In genomic region chr6:81171991-81172740, GRCh38 we compare ENCODE assay signal across 11 cellular contexts.
A peak's percentile ranks its signal among the peaks of the same experiment; 100 is the strongest.
DNase-seq lines count a peak whose midpoint lies in the region; ATAC-seq and TF ChIP-seq lines count a peak whose summit lies in the region.
"Had no signal": no experiment of that assay in that cellular context is flagged by ENCODE, and none has a peak within 500 bp of the region (broad histone marks: within the 10 kb centered on the region; RNA-seq: fewer than 3 reads in every experiment).

No MANE protein-coding gene starts in this region.

- DNase-seq in DMS114 treated with DMSO at 0.1 percent for 48 hours (lab: John Stamatoyannopoulos, UW; ENCODE audit: unreplicated experiment) = peak; percentile 73
- peak; percentile 59 for DNase-seq in amniotic epithelial cell (ENCODE audit: low read depth)
- peak in 4 of 5 donors; percentile 24 to 36 (median 27) for DNase-seq in heart left ventricle
- DNase-seq in renal cortical epithelial cell (ENCODE audit: low read depth) = peak; percentile 64
- no peak for DNase-seq in activated CD4-positive, alpha-beta memory T cell treated with anti-CD3 and anti-CD28 coated beads for 36 hours
- no peak for DNase-seq in GM10266 (ENCODE audit: extremely low spot score)
- DNase-seq in NAMALWA (ENCODE audit: low spot score) = no peak
- DNase-seq in MV-4-11 (lab: John Stamatoyannopoulos, UW) = no peak
- DNase-seq: activated effector memory CD4-positive, alpha-beta T cell treated with Interleukin-2 at 50 U/mL for 16 hours; CD8-positive, alpha-beta T cell had no signal

- no peaks in the 10 kb centered on the region for H3K9me3 Mint-ChIP-seq in activated CD4-positive, alpha-beta memory T cell treated with anti-CD3 and anti-CD28 coated beads for 36 hours
- H3K9me3 Mint-ChIP-seq: CD8-positive, alpha-beta T cell; stimulated activated memory B cell treated with anti-CD40 and anti-IgM and Interleukin-4, amounts not matched to agents 10 μg/mL and 1 μg/mL and 100 μg/mL, for 72 hours had no signal

- H3K4me3 Mint-ChIP-seq in activated CD4-positive, alpha-beta memory T cell treated with anti-CD3 and anti-CD28 coated beads for 36 hours = no peak overlapping the region
- H3K4me3 Mint-ChIP-seq: CD8-positive, alpha-beta T cell; stimulated activated memory B cell treated with anti-CD40 and anti-IgM and Interleukin-4, amounts not matched to agents 10 μg/mL and 1 μg/mL and 100 μg/mL, for 72 hours had no signal

- no peaks in the 10 kb centered on the region for H3K36me3 ChIP-seq in heart left ventricle

- H3K4me1 Mint-ChIP-seq in activated CD4-positive, alpha-beta memory T cell treated with anti-CD3 and anti-CD28 coated beads for 36 hours (ENCODE audit: low read depth) = no peaks in the 10 kb centered on the region
- H3K4me1 Mint-ChIP-seq: stimulated activated memory B cell treated with anti-CD40 and anti-IgM and Interleukin-4, amounts not matched to agents 10 μg/mL and 1 μg/mL and 100 μg/mL, for 72 hours had no signal

- 45 to 61% (median 54%) methylated on average over 4 of the region's 4 CpGs for WGBS in heart left ventricle, 4 donors

- no peaks in the 10 kb centered on the region for H3K27me3 ChIP-seq in heart left ventricle

- CTCF ChIA-PET in activated CD4-positive, alpha-beta memory T cell treated with anti-CD3 and anti-CD28 coated beads for 36 hours (lab: Charles Lee) = no interaction called here

- ATAC-seq in heart left ventricle = peak; percentile 78 to 95 (median 87)
- ATAC-seq: CD8-positive, alpha-beta T cell; stimulated activated memory B cell treated with anti-CD40 and anti-IgM and Interleukin-4, amounts not matched to agents 10 μg/mL and 1 μg/mL and 100 μg/mL, for 72 hours had no signal

- H3K27ac ChIP-seq in heart left ventricle = peak overlapping the region in 8 of 12 donors; percentile 13 to 65 (median 50)

- H3K27me3 Mint-ChIP-seq in activated CD4-positive, alpha-beta memory T cell treated with anti-CD3 and anti-CD28 coated beads for 36 hours = no peaks in the 10 kb centered on the region
- H3K27me3 Mint-ChIP-seq: stimulated activated memory B cell treated with anti-CD40 and anti-IgM and Interleukin-4, amounts not matched to agents 10 μg/mL and 1 μg/mL and 100 μg/mL, for 72 hours had no signal

- intact Hi-C loops in heart left ventricle (cut with DNase I) = no loop called here
- intact Hi-C loops in activated CD4-positive, alpha-beta memory T cell treated with anti-CD3 and anti-CD28 coated beads for 36 hours (cut with micrococcal nuclease) = no loop called here

- no peak overlapping the region for H3K27ac Mint-ChIP-seq in activated CD4-positive, alpha-beta memory T cell treated with anti-CD3 and anti-CD28 coated beads for 36 hours
- H3K27ac Mint-ChIP-seq: CD8-positive, alpha-beta T cell; stimulated activated memory B cell treated with anti-CD40 and anti-IgM and Interleukin-4, amounts not matched to agents 10 μg/mL and 1 μg/mL and 100 μg/mL, for 72 hours had no signal

- H3K36me3 Mint-ChIP-seq in activated CD4-positive, alpha-beta memory T cell treated with anti-CD3 and anti-CD28 coated beads for 36 hours = no peaks in the 10 kb centered on the region
- H3K36me3 Mint-ChIP-seq: CD8-positive, alpha-beta T cell; stimulated activated memory B cell treated with anti-CD40 and anti-IgM and Interleukin-4, amounts not matched to agents 10 μg/mL and 1 μg/mL and 100 μg/mL, for 72 hours had no signal

- no peak overlapping the region for H3K4me3 ChIP-seq in heart left ventricle

- TF ChIP-seq POLR2A in heart left ventricle (IDR thresholded peaks at IDR 0.05) = no peak

- POLR2A ChIA-PET in activated CD4-positive, alpha-beta memory T cell treated with anti-CD3 and anti-CD28 coated beads for 36 hours (lab: Charles Lee) = no interaction called here

- H3K9me3 ChIP-seq in heart left ventricle = no peaks in the 10 kb centered on the region

- peaks cover 0 to 21% (median 2%) of the 10 kb centered on the region in 12 donors for H3K4me1 ChIP-seq in heart left ventricle

- TF ChIP-seq CTCF in heart left ventricle (IDR thresholded peaks at IDR 0.05) = no peak
- TF ChIP-seq CTCF in GM10266 (IDR thresholded peaks at IDR 0.05; ENCODE audit: control insufficient read depth, insufficient read depth, low read depth, missing control alignments) = no peak

Comparison
In these comparisons a context has a peak if more than half of its experiments do, and no peak if none do; other contexts are left out.
1. DNase-seq: peak in DMS114 treated with DMSO at 0.1 percent for 48 hours (single experiment), amniotic epithelial cell (single experiment), heart left ventricle (4 of 5) and renal cortical epithelial cell (single experiment); none in activated CD4-positive, alpha-beta memory T cell treated with anti-CD3 and anti-CD28 coated beads for 36 hours (single experiment), GM10266 (single experiment), NAMALWA (single experiment) and MV-4-11 (single experiment).